Comparison of ENCODE assay signal across 19 cellular contexts in the genomic region with DNA sequence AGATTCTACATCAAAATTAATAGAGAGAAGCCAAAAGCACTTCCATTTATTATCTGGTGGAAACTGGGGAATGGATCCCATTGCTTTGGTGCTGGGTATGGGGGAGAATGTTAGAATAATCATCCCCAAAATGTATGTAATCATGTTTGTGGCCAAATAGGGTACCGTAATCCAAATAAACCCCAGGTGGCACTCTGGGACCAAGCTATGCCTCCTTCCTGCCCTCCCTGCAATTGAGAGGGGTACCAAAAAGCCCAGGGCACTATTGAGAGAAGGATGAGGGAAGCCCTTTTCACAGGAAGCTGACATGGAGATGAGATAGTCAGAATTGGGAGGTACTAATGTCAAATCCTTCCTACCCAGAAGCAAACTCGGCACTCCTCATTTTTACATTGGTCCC.
DNase-seq lines count a peak whose midpoint lies in the region; ATAC-seq, FAIRE-seq and TF ChIP-seq lines count a peak whose summit lies in the region.
"Had no signal": no experiment of that assay in that cellular context is flagged by ENCODE, and none has a peak within 500 bp of the region (broad histone marks: within the 10 kb centered on the region; RNA-seq: fewer than 3 reads in every experiment).

No MANE protein-coding gene starts in this region.

- FAIRE-seq in H1 (lab: Jason Lieb, UNC): no peak
- FAIRE-seq: A549, H54, K562 had no signal

- H3K4me1 ChIP-seq in SK-N-SH (ENCODE audit: control insufficient read depth in 1 of 2, insufficient read depth in 2 of 2, low read depth in 1 of 2, low read length in 1 of 2) (no peaks in the 10 kb centered on the region), OCI-LY7 (ENCODE audit: insufficient read depth, low read length, poor library complexity, severe bottlenecking) (no peaks in the 10 kb centered on the region), H1 (replicated peaks in 1 of 4; ENCODE audit: control insufficient read depth in 3 of 4, insufficient read depth in 4 of 4, low read length in 3 of 4) (no peaks in the 10 kb centered on the region)
- H3K4me1 ChIP-seq: A549 had no signal

- no peak for DNase-seq in SK-N-SH
- DNase-seq in OCI-LY7 (ENCODE audit: low spot score): no peak
- no peak for DNase-seq in H1 (ENCODE audit: low read depth in 1 of 2, low spot score in 2 of 2)
- no peak for DNase-seq in RKO (ENCODE audit: low spot score)
- DNase-seq: AML-193; CD4-positive, alpha-beta memory T cell; DMS153; DMS79; GDM1; HCEC 1CT; HFFc6 had no signal

- H3K79me1 ChIP-seq in H1 (ENCODE audit: low read depth, low read length): no peaks in the 10 kb centered on the region

- no peaks in the 10 kb centered on the region for H3F3A ChIP-seq in SK-N-SH (replicated peaks; ENCODE audit: insufficient read depth)

- no peak overlapping the region for H3K4ac ChIP-seq in H1 (replicated peaks; ENCODE audit: insufficient read length, low read depth, low read length)

- H2BK20ac ChIP-seq in H1 (ENCODE audit: low read length): no peak overlapping the region

- H3K23me2 ChIP-seq in H1 (ENCODE audit: low read depth, low read length): no peaks in the 10 kb centered on the region

- H3K14ac ChIP-seq in H1 (ENCODE audit: insufficient read length): no peak overlapping the region

- H3K36me3 ChIP-seq in SK-N-SH (replicated peaks in 1 of 2; ENCODE audit: control insufficient read depth in 1 of 2, insufficient read depth in 2 of 2, low read length in 1 of 2) (no peaks in the 10 kb centered on the region), OCI-LY7 (ENCODE audit: insufficient read depth, low read length) (no peaks in the 10 kb centered on the region), H1 (ENCODE audit: control insufficient read depth in 2 of 4, insufficient read depth in 4 of 4, low read length in 3 of 4) (no peaks in the 10 kb centered on the region)

- H3K9me2 ChIP-seq in SK-N-SH (no peaks in the 10 kb centered on the region), OCI-LY7 (ENCODE audit: insufficient read depth, low read length) (no peaks in the 10 kb centered on the region)

- H3K79me2 ChIP-seq in SK-N-SH (ENCODE audit: insufficient read depth) (no peaks in the 10 kb centered on the region), OCI-LY7 (ENCODE audit: insufficient read depth, low read depth, low read length) (no peaks in the 10 kb centered on the region), H1 (ENCODE audit: control insufficient read depth in 1 of 2, insufficient read depth in 2 of 2, low read length in 2 of 2) (no peaks in the 10 kb centered on the region)

- H2AK5ac ChIP-seq in H1 (ENCODE audit: low read depth, low read length): no peak overlapping the region

- TF ChIP-seq CTCF in SK-N-SH (IDR thresholded peaks at IDR 0.05) (no peak), OCI-LY7 (conservative IDR thresholded peaks at IDR 0.05; ENCODE audit: low read length) (0 out of 2 replicates have a peak, but pooled peaks have one; percentile 18), H1 (IDR thresholded peaks at IDR 0.05; ENCODE audit: control extremely low read depth in 1 of 3, insufficient read depth in 1 of 3, low read depth in 1 of 3, low read length in 3 of 3) (peak in 2 of 3 experiments; percentile 9 to 11; a peak in 1 of 4 replicates)

- H3K4me2 ChIP-seq in SK-N-SH (no peak overlapping the region), OCI-LY7 (ENCODE audit: low read length) (no peak overlapping the region), H1 (ENCODE audit: insufficient read depth in 1 of 2, low read depth in 2 of 2, low read length in 2 of 2) (no peak overlapping the region)
- H3K4me2 ChIP-seq: A549 had no signal

- ATAC-seq in SK-N-SH treated with all-trans-retinoic acid at 6 μM for 48 hours: no peak
- ATAC-seq in GM21723 (IDR thresholded peaks at IDR 0.05; ENCODE audit: unreplicated experiment): no peak
- ATAC-seq in GM18870 (IDR thresholded peaks at IDR 0.05; ENCODE audit: unreplicated experiment): no peak
- ATAC-seq: A549, K562 had no signal

- H4K20me1 ChIP-seq in SK-N-SH (ENCODE audit: insufficient read depth) (no peaks in the 10 kb centered on the region), OCI-LY7 (ENCODE audit: insufficient read depth, low read length) (no peaks in the 10 kb centered on the region), H1 (replicated peaks in 1 of 2; ENCODE audit: control insufficient read depth in 1 of 2, insufficient read depth in 2 of 2, low read length in 2 of 2) (no peaks in the 10 kb centered on the region)

- TF ChIP-seq RAD21 in SK-N-SH (IDR thresholded peaks at IDR 0.05; ENCODE audit: low read length) (peak; percentile 15; the same call in 1 of the 2 replicates), H1 (IDR thresholded peaks at IDR 0.05 in 1 of 2, conservative IDR thresholded peaks at IDR 0.05 in 1 of 2; ENCODE audit: low read depth in 2 of 2, low read length in 2 of 2) (peak; percentile 51 to 65)

- 90% methylated on average over 2 of the region's 2 CpGs for WGBS in SK-N-SH (ENCODE audit: low lambda C conversion rate)
- WGBS in H1 (ENCODE audit: extremely low coverage in 1 of 2, insufficient coverage in 1 of 2, insufficient read length in 1 of 2, insufficient replicate concordance in 2 of 2, low coverage in 1 of 2, low lambda C conversion rate in 2 of 2, missing lambda C conversion rate in 1 of 2), 2 experiments: 93% methylated on average over 2 of the region's 2 CpGs; no CpG with 5 or more reads in 1 of the 2 experiments

- no TSS peak for BruUV-seq in OCI-LY7 (replicated peaks; lab: Mats Ljungman, UMichigan)

- H2BK12ac ChIP-seq in H1 (ENCODE audit: low read depth, low read length): no peak overlapping the region

- H3K56ac ChIP-seq in H1 (replicated peaks; ENCODE audit: insufficient read length, low read depth, low read length): no peak overlapping the region

- no peak overlapping the region for H2AFZ ChIP-seq in SK-N-SH (ENCODE audit: low read depth)
- no peak overlapping the region for H2AFZ ChIP-seq in OCI-LY7 (ENCODE audit: low read length)
- no peak overlapping the region for H2AFZ ChIP-seq in H1 (ENCODE audit: low read length)

- H2BK120ac ChIP-seq in H1 (replicated peaks; ENCODE audit: low read depth, low read length): no peak overlapping the region

- H2BK5ac ChIP-seq in H1 (ENCODE audit: low read depth, low read length): no peak overlapping the region

- no peak overlapping the region for H3K27ac ChIP-seq in SK-N-SH (ENCODE audit: low read depth in 2 of 2, low read length in 1 of 2)
- H3K27ac ChIP-seq in OCI-LY7 (ENCODE audit: low read depth, low read length, poor library complexity, severe bottlenecking): no peak overlapping the region
- no peak overlapping the region for H3K27ac ChIP-seq in H1 (ENCODE audit: low read depth, low read length)
- H3K27ac ChIP-seq: 22Rv1, A549, C4-2B had no signal

- intact Hi-C loops in OCI-LY7 (cut with micrococcal nuclease; ENCODE audit: unreplicated experiment): no loop called here

- H3K27me3 ChIP-seq in SK-N-SH (ENCODE audit: insufficient read depth) (no peaks in the 10 kb centered on the region), H1 (replicated peaks in 1 of 4; ENCODE audit: control insufficient read depth in 3 of 4, extremely low read depth in 1 of 4, insufficient read depth in 3 of 4, low read length in 3 of 4) (no peaks in the 10 kb centered on the region)

- CTCF ChIA-PET in SK-N-SH (lab: Yijun Ruan, JAX) (interaction anchor here (1.3 kb wide), 1 partner anchor 13 kb away, joined by 3 read pairs; no protein-coding TSS in a partner anchor), OCI-LY7 (lab: Charles Lee; ENCODE audit: unreplicated experiment) (no interaction called here), H1 (lab: Charles Lee; ENCODE audit: partially characterized antibody) (interaction anchor here (0.9 to 2.1 kb wide), 5 partner anchors 17 to 160 kb away, joined by 3 to 10 read pairs (median 5); no protein-coding TSS in a partner anchor)

- TF ChIP-seq POLR2A in H1 (IDR thresholded peaks at IDR 0.05; ENCODE audit: control extremely low read depth in 1 of 2, low read depth in 2 of 2, low read length in 2 of 2): no peak

- H3K9me3 ChIP-seq in SK-N-SH (no peaks in the 10 kb centered on the region), OCI-LY7 (ENCODE audit: low read length) (no peaks in the 10 kb centered on the region), H1 (ENCODE audit: insufficient read depth in 2 of 2, low read depth in 1 of 2, low read length in 1 of 2) (no peaks in the 10 kb centered on the region)
- H3K9me3 ChIP-seq: A549 had no signal

- no peak overlapping the region for H4K8ac ChIP-seq in H1 (ENCODE audit: extremely low read depth, insufficient read depth, low read length)

- no peak overlapping the region for H4K5ac ChIP-seq in H1 (ENCODE audit: insufficient read length, low read depth, low read length)

- H3K23ac ChIP-seq in H1 (ENCODE audit: insufficient read length): no peak overlapping the region

- H3K9ac ChIP-seq in SK-N-SH (no peak overlapping the region), H1 (replicated peaks in 1 of 4; ENCODE audit: extremely low read depth in 1 of 4, low read depth in 3 of 4, low read length in 3 of 4) (no peak overlapping the region)

- H3K18ac ChIP-seq in H1 (ENCODE audit: extremely low read depth, low read length): no peak overlapping the region

- no peak for TF ChIP-seq EP300 in SK-N-SH (IDR thresholded peaks at IDR 0.05; ENCODE audit: borderline replicate concordance in 1 of 2, low read depth in 1 of 2, low read length in 1 of 2)
- no peak for TF ChIP-seq EP300 in H1 (IDR thresholded peaks at IDR 0.05; ENCODE audit: borderline replicate concordance in 1 of 2, low read depth in 2 of 2, low read length in 2 of 2)

- H2BK15ac ChIP-seq in H1 (ENCODE audit: low read length): no peak overlapping the region

- POLR2A ChIA-PET in SK-N-SH (lab: Yijun Ruan, JAX) (no interaction called here), OCI-LY7 (lab: Charles Lee) (interaction anchor here (1.0 kb wide), 1 partner anchor 17 kb away, joined by 3 read pairs; no protein-coding TSS in a partner anchor), H1 (lab: Charles Lee; ENCODE audit: partially characterized antibody) (no interaction called here)

- H4K91ac ChIP-seq in H1 (replicated peaks; ENCODE audit: insufficient read length, low read length): no peak overlapping the region

- H3K4me3 ChIP-seq in SK-N-SH (ENCODE audit: low read depth in 2 of 2, low read length in 1 of 2) (no peak overlapping the region), OCI-LY7 (ENCODE audit: low read depth, low read length, poor library complexity, severe bottlenecking) (no peak overlapping the region), H1 (ENCODE audit: extremely low read depth in 1 of 4, insufficient read depth in 2 of 4, low read depth in 3 of 4, low read length in 4 of 4) (no peak overlapping the region)
- H3K4me3 ChIP-seq: A549, K562 had no signal

TF ChIP-seq in SK-N-SH, 30 proteins besides CTCF, POLR2A, EP300 and RAD21 (continues in another document):
- TF ChIP-seq ELF1 (IDR thresholded peaks at IDR 0.05) (no peak), MXI1 (IDR thresholded peaks at IDR 0.05; ENCODE audit: low read depth, low read length) (no peak)

TF ChIP-seq in SK-N-SH treated with all-trans-retinoic acid at 6 μM for 48 hours, 23 proteins besides CTCF, POLR2A, EP300 and RAD21 (continues in another document):
- no peak for TF ChIP-seq ZFP3 (CRISPR knock-in tag; IDR thresholded peaks at IDR 0.05)
- TF ChIP-seq SNAI2 (CRISPR knock-in tag; IDR thresholded peaks at IDR 0.05): no peak
- TF ChIP-seq ZNF8 (CRISPR knock-in tag; IDR thresholded peaks at IDR 0.05): no peak

TF ChIP-seq in H1, 55 proteins besides CTCF, POLR2A, EP300 and RAD21 (continues in another document):
- TF ChIP-seq SP4 (IDR thresholded peaks at IDR 0.05; ENCODE audit: low read length): no peak
- TF ChIP-seq PHF8 (conservative IDR thresholded peaks at IDR 0.05; ENCODE audit: low read depth, low read length): no peak
- TF ChIP-seq SIRT6 (IDR thresholded peaks at IDR 0.05; ENCODE audit: low read length): no peak

Comparison
In these comparisons a context has a peak if more than half of its experiments do, and no peak if none do; other contexts are left out.
1. Of the 17 proteins assayed by ChIP-seq in both H1 and SK-N-SH: peak only in H1: CTCF; only in SK-N-SH: none; in both: RAD21; in neither: 15.